Comparison of ENCODE assay signal across 1 cellular context in the genomic region with DNA sequence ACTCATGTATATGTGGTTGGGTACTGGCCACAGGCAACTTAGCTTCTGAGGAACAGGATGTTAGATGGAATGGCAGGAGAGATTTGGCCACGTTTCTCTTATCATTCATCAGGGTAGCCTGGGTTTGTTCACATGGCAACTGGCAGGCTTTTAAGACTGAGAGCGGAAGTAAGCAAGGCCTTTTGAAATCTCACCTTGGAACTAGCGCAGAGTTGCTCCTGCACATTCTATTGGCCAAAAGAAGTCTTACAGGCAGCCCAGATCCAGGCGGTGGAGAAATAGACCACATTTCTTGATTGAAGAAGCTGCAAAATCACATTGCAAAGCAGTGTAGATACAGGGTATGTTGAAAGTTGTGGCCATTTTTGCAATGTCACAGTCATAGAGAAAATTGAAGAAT.
TF ChIP-seq lines count a peak whose summit lies in the region.

No MANE protein-coding gene starts in this region.

TF ChIP-seq in K562, 482 proteins besides CTCF, POLR2A, EP300 and RAD21:
- TF ChIP-seq RFX1 (IDR thresholded peaks at IDR 0.05): peak; percentile 74
- TF ChIP-seq RBM15 (IDR thresholded peaks at IDR 0.05; ENCODE audit: insufficient read depth, low read length): no peak
- no peak for TF ChIP-seq HCFC1 (IDR thresholded peaks at IDR 0.05; ENCODE audit: low read depth, low read length)
- no peak for TF ChIP-seq NR4A1 (CRISPR knock-in tag; IDR thresholded peaks at IDR 0.05)
- no peak for TF ChIP-seq NR4A1 (tag; IDR thresholded peaks at IDR 0.05)
- no peak for TF ChIP-seq NCOA4 (IDR thresholded peaks at IDR 0.05; ENCODE audit: partially characterized antibody)
- peak; percentile 96; the same call in 1 of the 2 replicates for TF ChIP-seq MYNN (IDR thresholded peaks at IDR 0.05)
- TF ChIP-seq MYNN (CRISPR knock-in tag; IDR thresholded peaks at IDR 0.05): peak; percentile 83
- peak; percentile 30 to 46; a peak in 1 of 4 replicates for TF ChIP-seq NRF1 (conservative IDR thresholded peaks at IDR 0.05 in 1 of 2, IDR thresholded peaks at IDR 0.05 in 1 of 2)
TF ChIP-seq in K562: peak in this region for 3.
